In the genomic region with DNA sequence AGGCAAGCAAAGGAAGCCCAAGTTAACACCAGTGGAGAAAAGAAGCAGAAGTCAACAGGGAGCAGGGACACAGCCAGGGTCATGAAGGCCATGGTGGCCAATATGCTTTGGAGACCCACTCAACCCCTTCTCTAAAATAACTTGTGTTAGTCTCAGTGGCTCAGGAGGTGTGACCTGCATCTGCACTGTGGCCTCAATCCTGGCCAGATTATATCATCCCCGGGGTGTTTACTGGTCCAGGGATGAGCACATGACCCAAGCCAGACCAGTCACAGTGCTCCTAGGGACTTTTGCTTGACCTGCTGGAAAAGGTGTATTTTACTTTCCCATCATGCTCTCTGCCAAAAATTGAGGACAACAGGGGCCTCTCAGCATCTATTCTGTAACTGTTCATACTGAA, we compare ENCODE assay signal across 9 cellular contexts.
A peak's percentile ranks its signal among the peaks of the same experiment; 100 is the strongest.
DNase-seq lines count a peak whose midpoint lies in the region; ATAC-seq and TF ChIP-seq lines count a peak whose summit lies in the region.
"Had no signal": no experiment of that assay in that cellular context is flagged by ENCODE, and none has a peak within 500 bp of the region (broad histone marks: within the 10 kb centered on the region; RNA-seq: fewer than 3 reads in every experiment).

No MANE protein-coding gene starts in this region.

- H3K4me1 ChIP-seq in rectal smooth muscle tissue (ENCODE audit: control insufficient read depth, insufficient read depth, low read length), result peaks cover 41% of the 10 kb centered on the region

- no peaks in the 10 kb centered on the region for H3K27me3 Mint-ChIP-seq in nephron progenitor cell (ENCODE audit: low read depth, poor library complexity)

- H3K9ac ChIP-seq in rectal smooth muscle tissue (ENCODE audit: low read length), result no peak overlapping the region

- H3K27ac Mint-ChIP-seq in nephron progenitor cell, result no peak overlapping the region

- in situ Hi-C loops in ACHN (cut with HindIII; ENCODE audit: low pct_ligation_motif_present, low pct_unique_long_range_greater_than_20kb, low sequenced_read_pairs), result no loop called here

- no peak overlapping the region for H3K4me3 ChIP-seq in rectal smooth muscle tissue (ENCODE audit: low read length)

- no peak for TF ChIP-seq CTCF in nephron progenitor cell (IDR thresholded peaks at IDR 0.05)

- H3K36me3 ChIP-seq in rectal smooth muscle tissue (ENCODE audit: control insufficient read depth, insufficient read depth, low read length), result peaks cover 16% of the 10 kb centered on the region

- peak overlapping the region; percentile 62 for H3K27ac ChIP-seq in adipose tissue (ENCODE audit: low read depth, low read length)
- peak overlapping the region; percentile 92 for H3K27ac ChIP-seq in rectal smooth muscle tissue (ENCODE audit: low read depth, low read length)

- no peaks in the 10 kb centered on the region for H3K27me3 ChIP-seq in rectal smooth muscle tissue (ENCODE audit: control insufficient read depth, insufficient read depth, low read length)

- peak; percentile 13 for ATAC-seq in GM19025 (IDR thresholded peaks at IDR 0.05; ENCODE audit: low read depth, unreplicated experiment)
- ATAC-seq in HG02884 (IDR thresholded peaks at IDR 0.05; ENCODE audit: unreplicated experiment), result peak; percentile 7

- peaks cover 34% of the 10 kb centered on the region for H3K4me1 Mint-ChIP-seq in nephron progenitor cell

- WGBS in adipose tissue, 3 donors, result 75 to 95% (median 91%) methylated on average over 1 of the region's 1 CpG

- H3K36me3 Mint-ChIP-seq in nephron progenitor cell (ENCODE audit: low read depth), result peaks cover 64% of the 10 kb centered on the region

- no peak for DNase-seq in effector CD8-positive, alpha-beta T cell (lab: John Stamatoyannopoulos, UW)
- DNase-seq in ACHN (no peak), NCI-H345 (lab: John Stamatoyannopoulos, UW) (no peak), nephron progenitor cell (no peak)
- DNase-seq: DMS79 treated with DMSO at 0.1 percent for 48 hours had no signal

- H3K4me3 Mint-ChIP-seq in nephron progenitor cell, result no peak overlapping the region

- H3K9me3 Mint-ChIP-seq in nephron progenitor cell, result no peaks in the 10 kb centered on the region
